8 cellular contexts compared by ENCODE assay signal in genomic region chrX:53683556-53684414, GRCh38. TPM values are rescaled to one million over a fixed set of nuclear protein-coding genes. Genes with fewer than 3 reads are reported as not detected.
DNase-seq lines count a peak whose midpoint lies in the region; ATAC-seq and TF ChIP-seq lines count a peak whose summit lies in the region.

No MANE protein-coding gene starts in this region.

- peak; percentile 99 for DNase-seq in DMS53 (lab: John Stamatoyannopoulos, UW)
- DNase-seq in KG1 (lab: John Stamatoyannopoulos, UW): peak; percentile 87
- peak; percentile 88 to 91 for DNase-seq in activated T-cell treated with anti-CD3 and anti-CD28 coated beads, Interleukin-2, amount 50 U/mL, for 48 hours
- DNase-seq in stimulated activated CD8-positive, alpha-beta memory T cell treated with anti-CD3 and anti-CD28 coated beads, Interleukin-4, amount 100 ng/mL, for 48 hours: peak; percentile 89

- no peaks in the 10 kb centered on the region for H3K27me3 ChIP-seq in mucosa of stomach (ENCODE audit: control insufficient read depth, insufficient read depth, low read length)

- H3K9me3 ChIP-seq in mucosa of stomach (ENCODE audit: control insufficient read depth, low read length): no peaks in the 10 kb centered on the region

- ATAC-seq in GM21737 (IDR thresholded peaks at IDR 0.05; ENCODE audit: unreplicated experiment) (peak; percentile 68), esophagus mucosa (peak; percentile 90)

- no peaks in the 10 kb centered on the region for H3K36me3 ChIP-seq in mucosa of stomach (ENCODE audit: control insufficient read depth, insufficient read depth, low read length)

- peak overlapping the region; percentile 43 for H3K4me3 ChIP-seq in mucosa of stomach (ENCODE audit: low read length)

- peaks cover 5% of the 10 kb centered on the region for H3K4me1 ChIP-seq in mucosa of stomach (ENCODE audit: control insufficient read depth, insufficient read depth, low read length)

- peak overlapping the region; percentile 83 for H3K9ac ChIP-seq in mucosa of stomach (ENCODE audit: low read length)

TF ChIP-seq in PFSK-1, 5 proteins besides CTCF, POLR2A, EP300 and RAD21:
- TF ChIP-seq REST (IDR thresholded peaks at IDR 0.05; ENCODE audit: insufficient read depth in 1 of 2, low read depth in 2 of 2, low read length in 2 of 2): no peak; a peak in 1 of 4 replicates
- TF ChIP-seq FOXP2 (optimal IDR thresholded peaks at IDR 0.05; ENCODE audit: borderline replicate concordance, extremely low read depth, extremely low read length, insufficient read depth): no peak
- peak; percentile 85; the same call in 1 of the 2 replicates for TF ChIP-seq TAF1 (IDR thresholded peaks at IDR 0.05; ENCODE audit: borderline replicate concordance, insufficient read depth, low read length)
- 0 out of 2 replicates have a peak, but pooled peaks have one; percentile 25 for TF ChIP-seq SIN3A (IDR thresholded peaks at IDR 0.05; ENCODE audit: borderline replicate concordance, insufficient read depth, low read length)
- TF ChIP-seq POLR2AphosphoS5 (IDR thresholded peaks at IDR 0.05; ENCODE audit: low read depth, low read length): peak; percentile 87

RNA-seq across cellular contexts. Expression of gene HUWE1, which starts 2.7 kb away (rescaled TPM):
- 104 TPM for polyA plus RNA-seq in PFSK-1 (2012; ENCODE audit: insufficient read length, low read depth)
- 136 TPM for total RNA-seq in esophagus mucosa

Comparison
In these comparisons a context has a peak if more than half of its experiments do, and no peak if none do; other contexts are left out.
1. Peak in every context shown above with its lines: DNase-seq, ATAC-seq and H3K4me3 ChIP-seq.